14 cellular contexts compared by ENCODE assay signal in genomic region chr15:25810154-25810553, GRCh38. TPM values are rescaled to one million over a fixed set of nuclear protein-coding genes. Genes with fewer than 3 reads are reported as not detected.
"Had no signal": no experiment of that assay in that cellular context is flagged by ENCODE, and none has a peak within 500 bp of the region (broad histone marks: within the 10 kb centered on the region; RNA-seq: fewer than 3 reads in every experiment).

No MANE protein-coding gene starts in this region.

- ATAC-seq: left cardiac atrium, pancreas had no signal

- H3K4me3 ChIP-seq: lung, pancreas, thoracic aorta had no signal

- H3K9me3 ChIP-seq: pancreas, thoracic aorta had no signal

- DNase-seq: activated B cell treated with CpG ODN at 0.5 μM for 24 hours; amygdala; brain microvascular endothelial cell; glutamatergic neuron; left cardiac atrium; pancreas; retina; stimulated activated CD4-positive, alpha-beta T cell treated with anti-CD3 and anti-CD28 coated beads, Interleukin-4, amount 100 ng/mL, for 24 hours; stimulated activated naive CD8-positive, alpha-beta T cell treated with anti-CD3 and anti-CD28 coated beads, Interleukin-15, amount 100 ng/mL, for 72 hours had no signal

- H3K4me3 Mint-ChIP-seq: activated B cell treated with CpG ODN at 0.5 μM for 24 hours had no signal

- H3K27ac ChIP-seq: brain microvascular endothelial cell, pancreas, thoracic aorta had no signal

- H3K27me3 Mint-ChIP-seq: activated CD4-positive, alpha-beta T cell treated with anti-CD3 and anti-CD28 coated beads, Interleukin-2, amount 10 ng/mL, durations not matched to agents 7 days and 5 days; stimulated activated naive CD8-positive, alpha-beta T cell treated with anti-CD3 and anti-CD28 coated beads, Interleukin-15, amount 100 ng/mL, for 72 hours had no signal

- H3K9me3 Mint-ChIP-seq: activated B cell treated with CpG ODN at 0.5 μM for 24 hours; activated CD4-positive, alpha-beta T cell treated with anti-CD3 and anti-CD28 coated beads, Interleukin-2, amount 10 ng/mL, durations not matched to agents 7 days and 5 days; nephron; stimulated activated naive CD8-positive, alpha-beta T cell treated with anti-CD3 and anti-CD28 coated beads, Interleukin-15, amount 100 ng/mL, for 72 hours had no signal

- H3K36me3 ChIP-seq: brain microvascular endothelial cell, pancreas, thoracic aorta had no signal

- H3K27me3 ChIP-seq: brain microvascular endothelial cell, pancreas had no signal

- H3K27ac Mint-ChIP-seq: activated B cell treated with CpG ODN at 0.5 μM for 24 hours had no signal

- H3K4me1 ChIP-seq: pancreas had no signal

RNA-seq across cellular contexts. Expression of gene ATP10A, which starts 53.0 kb away (rescaled TPM):
- total RNA-seq: activated B cell treated with CpG ODN at 0.5 μM for 24 hours, dermis microvascular lymphatic vessel endothelial cell had no signal
